8 cellular contexts compared by ENCODE assay signal in genomic region chr19:47107201-47107952, GRCh38. TPM values are rescaled to one million over a fixed set of nuclear protein-coding genes. Genes with fewer than 3 reads are reported as not detected.
A peak's percentile ranks its signal among the peaks of the same experiment; 100 is the strongest.
DNase-seq lines count a peak whose midpoint lies in the region; ATAC-seq lines count a peak whose summit lies in the region.

No MANE protein-coding gene starts in this region.

- H3K4me1 ChIP-seq in right cardiac atrium (ENCODE audit: control insufficient read depth, insufficient read depth, low read length), result peaks cover 10% of the 10 kb centered on the region

- H3K9me3 ChIP-seq in right cardiac atrium (ENCODE audit: control insufficient read depth, low read length), result no peaks in the 10 kb centered on the region

- H3K4me3 ChIP-seq in right cardiac atrium (ENCODE audit: low read length), result no peak overlapping the region

- ATAC-seq in right cardiac atrium, result peak in 1 of 2 donors; percentile 11

- peak overlapping the region; percentile 88 for H3K27ac ChIP-seq in right cardiac atrium (ENCODE audit: low read length)

- peak; percentile 56 for DNase-seq in activated gamma-delta T cell treated with Interleukin-2 at 50 U/mL for 16 hours
- no peak for DNase-seq in activated gamma-delta T cell (lab: John Stamatoyannopoulos, UW)
- peak; percentile 44 for DNase-seq in activated effector memory CD4-positive, alpha-beta T cell treated with Interleukin-2 at 50 U/mL for 16 hours
- no peak for DNase-seq in right cardiac atrium
- DNase-seq in stimulated activated CD4-positive, alpha-beta T cell treated with anti-CD3 and anti-CD28 coated beads, Interleukin-4, amount 100 ng/mL, for 24 hours, result peak; percentile 57
- no peak for DNase-seq in kidney glomerular epithelial cell (lab: John Stamatoyannopoulos, UW)
- no peak for DNase-seq in islet precursor cell
- DNase-seq in ACHN, result no peak

- intact Hi-C loops in right cardiac atrium (cut with DNase I), result no loop called here

- in situ Hi-C loops in ACHN (cut with HindIII; ENCODE audit: low pct_ligation_motif_present, low pct_unique_long_range_greater_than_20kb, low sequenced_read_pairs), result no loop called here

- no peaks in the 10 kb centered on the region for H3K27me3 ChIP-seq in right cardiac atrium (ENCODE audit: control insufficient read depth, insufficient read depth)

- WGBS in right cardiac atrium, result 20% methylated on average over 9 of the region's 9 CpGs

RNA-seq across cellular contexts. Expression of gene ZC3H4, which starts 6.2 kb away (rescaled TPM):
- 10 to 100 TPM; 25.6 to 27.7 (median 26.8) TPM for total RNA-seq in right cardiac atrium
- 12.4 TPM for polyA plus RNA-seq in right cardiac atrium

RNA-seq across cellular contexts. Expression of gene SAE1, which starts 23.3 kb away (rescaled TPM):
- 10 to 100 TPM; 49.1 to 57.0 (median 53.5) TPM for total RNA-seq in right cardiac atrium
- 34.0 TPM for polyA plus RNA-seq in right cardiac atrium

RNA-seq across cellular contexts. Expression of gene TMEM160, which starts 59.0 kb away (rescaled TPM):
- total RNA-seq in right cardiac atrium, result 10 to 100 TPM; 33.9 to 40.9 (median 36.2) TPM
- 16.2 TPM for polyA plus RNA-seq in right cardiac atrium

Comparison
In these comparisons a context has a peak if more than half of its experiments do, and no peak if none do; other contexts are left out.
1. DNase-seq: peak in activated gamma-delta T cell treated with Interleukin-2 at 50 U/mL for 16 hours (single experiment), activated effector memory CD4-positive, alpha-beta T cell treated with Interleukin-2 at 50 U/mL for 16 hours (single experiment) and stimulated activated CD4-positive, alpha-beta T cell treated with anti-CD3 and anti-CD28 coated beads, Interleukin-4, amount 100 ng/mL, for 24 hours (single experiment); none in activated gamma-delta T cell (single experiment), right cardiac atrium (0 of 3), kidney glomerular epithelial cell (single experiment), islet precursor cell (single experiment) and ACHN (single experiment).